24 cellular contexts compared by ENCODE assay signal in genomic region chr12:31220061-31220460, GRCh38.
DNase-seq lines count a peak whose midpoint lies in the region; FAIRE-seq and TF ChIP-seq lines count a peak whose summit lies in the region.
"Had no signal": no experiment of that assay in that cellular context is flagged by ENCODE, and none has a peak within 500 bp of the region (broad histone marks: within the 10 kb centered on the region; RNA-seq: fewer than 3 reads in every experiment).

No MANE protein-coding gene starts in this region.

- no peaks in the 10 kb centered on the region for H3K79me1 ChIP-seq in H1 (ENCODE audit: low read depth, low read length)
- H3K79me1 ChIP-seq in H9 (ENCODE audit: insufficient read depth, low read depth, low read length, poor library complexity, severe bottlenecking), result no peaks in the 10 kb centered on the region

- H3K23ac ChIP-seq in H1 (ENCODE audit: insufficient read length) (no peak overlapping the region), H9 (ENCODE audit: insufficient read length, low read depth, low read length) (no peak overlapping the region)

- H3K9me3 Mint-ChIP-seq in Calu3 (ENCODE audit: low read depth, unreplicated experiment) (no peaks in the 10 kb centered on the region), neural crest cell (peaks cover 3% of the 10 kb centered on the region), H9 (no peaks in the 10 kb centered on the region; a peak in 1 of 5 replicates)
- H3K9me3 Mint-ChIP-seq: CD4-positive, alpha-beta T cell had no signal

- no peaks in the 10 kb centered on the region for H3K27me3 Mint-ChIP-seq in Calu3 (ENCODE audit: unreplicated experiment)
- H3K27me3 Mint-ChIP-seq in neural crest cell (ENCODE audit: low read depth), result peaks cover 5% of the 10 kb centered on the region
- peaks cover 43% of the 10 kb centered on the region for H3K27me3 Mint-ChIP-seq in H9 (ENCODE audit: low read depth)

- no peak for TF ChIP-seq EP300 in H1 (IDR thresholded peaks at IDR 0.05; ENCODE audit: borderline replicate concordance in 1 of 2, low read depth in 2 of 2, low read length in 2 of 2)

- H4K91ac ChIP-seq in H1 (replicated peaks; ENCODE audit: insufficient read length, low read length) (no peak overlapping the region), H9 (ENCODE audit: insufficient read length, low read depth, low read length) (no peak overlapping the region)

- CTCF ChIA-PET in Calu3 (lab: Charles Lee) (no interaction called here), H1 (lab: Charles Lee; ENCODE audit: partially characterized antibody) (interaction anchor here (4.8 to 20.4 kb wide), 2 partner anchors 11 to 20 kb away, joined by 25 to 231 read pairs; no protein-coding TSS in a partner anchor)

- TF ChIP-seq CTCF in Calu3 (IDR thresholded peaks at IDR 0.05; ENCODE audit: unreplicated experiment) (no peak), H1 (IDR thresholded peaks at IDR 0.05; ENCODE audit: control extremely low read depth in 1 of 3, insufficient read depth in 1 of 3, low read depth in 1 of 3, low read length in 3 of 3) (no peak), neural crest cell (conservative IDR thresholded peaks at IDR 0.05) (no peak), H9 (conservative IDR thresholded peaks at IDR 0.05) (no peak)

- no peak overlapping the region for H3K27ac ChIP-seq in H1 (ENCODE audit: low read depth, low read length)
- H3K27ac ChIP-seq in H9 (ENCODE audit: insufficient read length, low read depth, low read length), result no peak overlapping the region
- H3K27ac ChIP-seq: 22Rv1, BLaER1, SJCRH30 had no signal

- no peaks in the 10 kb centered on the region for H3K9me3 ChIP-seq in H1 (ENCODE audit: insufficient read depth in 2 of 2, low read depth in 1 of 2, low read length in 1 of 2)
- H3K9me3 ChIP-seq in H9 (ENCODE audit: control insufficient read depth, low read depth, low read length), result no peaks in the 10 kb centered on the region
- H3K9me3 ChIP-seq: BLaER1 had no signal

- H3K4me1 ChIP-seq in H1 (replicated peaks in 1 of 4; ENCODE audit: control insufficient read depth in 3 of 4, insufficient read depth in 4 of 4, low read length in 3 of 4), result peaks cover 8 to 22% (median 14%) of the 10 kb centered on the region in 4 experiments
- no peaks in the 10 kb centered on the region; the same call in 1 of the 2 replicates for H3K4me1 ChIP-seq in H9 (ENCODE audit: insufficient read depth, low read length)
- H3K4me1 ChIP-seq: BLaER1 had no signal

- H3K27me3 ChIP-seq in H1 (replicated peaks in 1 of 4; ENCODE audit: control insufficient read depth in 3 of 4, extremely low read depth in 1 of 4, insufficient read depth in 3 of 4, low read length in 3 of 4) (peaks cover 0 to 4% (median 1%) of the 10 kb centered on the region in 4 experiments; a peak in 1 of 7 replicates), H9 (ENCODE audit: insufficient read depth, low read length) (no peaks in the 10 kb centered on the region)
- H3K27me3 ChIP-seq: BLaER1, SJCRH30 had no signal

- no peak overlapping the region for H3K4ac ChIP-seq in H1 (replicated peaks; ENCODE audit: insufficient read length, low read depth, low read length)
- H3K4ac ChIP-seq in H9 (ENCODE audit: low read depth, low read length), result no peak overlapping the region

- no peak overlapping the region for H3K56ac ChIP-seq in H1 (replicated peaks; ENCODE audit: insufficient read length, low read depth, low read length)
- H3K56ac ChIP-seq in H9 (ENCODE audit: insufficient read length, low read depth, low read length), result no peak overlapping the region

- H3K4me2 ChIP-seq in H1 (ENCODE audit: insufficient read depth in 1 of 2, low read depth in 2 of 2, low read length in 2 of 2) (no peak overlapping the region), H9 (ENCODE audit: insufficient read depth, insufficient read length, low read length) (no peak overlapping the region)
- H3K4me2 ChIP-seq: BLaER1 had no signal

- H3K4me3 ChIP-seq in H1 (ENCODE audit: extremely low read depth in 1 of 4, insufficient read depth in 2 of 4, low read depth in 3 of 4, low read length in 4 of 4), result no peak overlapping the region
- H3K4me3 ChIP-seq: BLaER1, SJCRH30 had no signal

- POLR2A ChIA-PET in H1 (lab: Charles Lee; ENCODE audit: partially characterized antibody), result no interaction called here

- H2BK120ac ChIP-seq in H1 (replicated peaks; ENCODE audit: low read depth, low read length) (no peak overlapping the region), H9 (ENCODE audit: low read depth, low read length, poor library complexity, severe bottlenecking) (no peak overlapping the region)

- H2AFZ ChIP-seq in H1 (ENCODE audit: low read length), result no peak overlapping the region
- no peak overlapping the region for H2AFZ ChIP-seq in H9 (ENCODE audit: low read length)

- 80% methylated on average over 7 of the region's 7 CpGs; no CpG with 5 or more reads in 1 of the 2 experiments for whole genome bisulfite sequencing in H1 (ENCODE audit: extremely low coverage in 1 of 2, insufficient coverage in 1 of 2, insufficient read length in 1 of 2, insufficient replicate concordance in 2 of 2, low coverage in 1 of 2, low lambda C conversion rate in 2 of 2, missing lambda C conversion rate in 1 of 2), 2 experiments
- WGBS in H9 (ENCODE audit: extremely low coverage, insufficient read length, low lambda C conversion rate), result no CpG with 5 or more reads among the region's 7 CpGs

- peak; percentile 20 for DNase-seq in NCI-H2196 (lab: John Stamatoyannopoulos, UW; ENCODE audit: unreplicated experiment)
- DNase-seq in NCI-H2196 treated with DMSO at 0.1 percent for 48 hours (lab: John Stamatoyannopoulos, UW; ENCODE audit: unreplicated experiment), result no peak
- no peak for DNase-seq in Calu3
- DNase-seq in H1 (ENCODE audit: low read depth in 1 of 2, low spot score in 2 of 2), result no peak
- no peak for DNase-seq in neural crest cell (ENCODE audit: low read depth, low spot score)
- DNase-seq in NCI-H1930 (lab: John Stamatoyannopoulos, UW), result no peak
- DNase-seq in activated T-cell treated with anti-CD3 and anti-CD28 coated beads for 4 hours, result no peak
- no peak for DNase-seq in H9
- DNase-seq: ACHN; CD4-positive, alpha-beta T cell; DMS153; GOT3; Karpas-422; MV-4-11; NCI-H1105 treated with DMSO at 0.1 percent for 48 hours; NCI-H1694; NCI-H2081 treated with DMSO at 0.1 percent for 48 hours; NCI-H2171 treated with DMSO at 0.1 percent for 48 hours; NCI-H69 had no signal

- TF ChIP-seq POLR2A in H1 (IDR thresholded peaks at IDR 0.05; ENCODE audit: control extremely low read depth in 1 of 2, low read depth in 2 of 2, low read length in 2 of 2), result no peak

- TF ChIP-seq RAD21 in H1 (IDR thresholded peaks at IDR 0.05 in 1 of 2, conservative IDR thresholded peaks at IDR 0.05 in 1 of 2; ENCODE audit: low read depth in 2 of 2, low read length in 2 of 2), result no peak

- H3K23me2 ChIP-seq in H1 (ENCODE audit: low read depth, low read length) (no peaks in the 10 kb centered on the region), H9 (ENCODE audit: insufficient read length, low read depth, low read length, poor library complexity, severe bottlenecking) (no peaks in the 10 kb centered on the region)

- H3K79me2 ChIP-seq in H1 (ENCODE audit: control insufficient read depth in 1 of 2, insufficient read depth in 2 of 2, low read length in 2 of 2), result no peaks in the 10 kb centered on the region
- H3K79me2 ChIP-seq in H9 (ENCODE audit: insufficient read depth, low read length), result no peaks in the 10 kb centered on the region

- H3K9ac ChIP-seq in H1 (replicated peaks in 1 of 4; ENCODE audit: extremely low read depth in 1 of 4, low read depth in 3 of 4, low read length in 3 of 4), result no peak overlapping the region
- H3K9ac ChIP-seq in H9 (ENCODE audit: extremely low read depth, insufficient read length, low read length), result no peak overlapping the region
- H3K9ac ChIP-seq: BLaER1 had no signal

- H2BK15ac ChIP-seq in H1 (ENCODE audit: low read length), result no peak overlapping the region
- H2BK15ac ChIP-seq in H9 (ENCODE audit: low read depth, low read length), result no peak overlapping the region

- H2BK5ac ChIP-seq in H1 (ENCODE audit: low read depth, low read length) (no peak overlapping the region), H9 (ENCODE audit: insufficient read length, low read length) (no peak overlapping the region)

- H3K14ac ChIP-seq in H1 (ENCODE audit: insufficient read length), result no peak overlapping the region
- H3K14ac ChIP-seq in H9 (ENCODE audit: insufficient read depth, low read length), result no peak overlapping the region

- H3K18ac ChIP-seq in H1 (ENCODE audit: extremely low read depth, low read length) (no peak overlapping the region), H9 (ENCODE audit: insufficient read length, low read depth, low read length) (no peak overlapping the region)

- H4K5ac ChIP-seq in H1 (ENCODE audit: insufficient read length, low read depth, low read length) (no peak overlapping the region), H9 (ENCODE audit: insufficient read length, low read depth, low read length) (no peak overlapping the region)

- no peak overlapping the region for H2BK20ac ChIP-seq in H1 (ENCODE audit: low read length)
- H2BK20ac ChIP-seq in H9 (ENCODE audit: low read depth, low read length, poor library complexity, severe bottlenecking), result no peak overlapping the region

- no peak overlapping the region for H3T11ph ChIP-seq in H9 (ENCODE audit: low read length)

- H2BK12ac ChIP-seq in H1 (ENCODE audit: low read depth, low read length) (no peak overlapping the region), H9 (ENCODE audit: insufficient read length, low read depth, low read length) (no peak overlapping the region)

- no TSS peak for BruUV-seq in Calu3 (replicated peaks; lab: Mats Ljungman, UMichigan)

- H4K8ac ChIP-seq in H1 (ENCODE audit: extremely low read depth, insufficient read depth, low read length), result peak overlapping the region; percentile 22; the same call in 1 of the 2 replicates
- H4K8ac ChIP-seq in H9 (replicated peaks; ENCODE audit: insufficient read length, low read depth, low read length), result no peak overlapping the region

- peaks cover 4% of the 10 kb centered on the region for H3K36me3 Mint-ChIP-seq in Calu3 (ENCODE audit: insufficient read depth, unreplicated experiment)
- no peaks in the 10 kb centered on the region for H3K36me3 Mint-ChIP-seq in neural crest cell (ENCODE audit: low read depth)
- peaks cover 0 to 1% (median 0%) of the 10 kb centered on the region in 3 experiments; a peak in 3 of 7 replicates for H3K36me3 Mint-ChIP-seq in H9 (ENCODE audit: insufficient read depth in 1 of 3, low read depth in 3 of 3)

- H3K36me3 ChIP-seq in H1 (ENCODE audit: control insufficient read depth in 2 of 4, insufficient read depth in 4 of 4, low read length in 3 of 4), result no peaks in the 10 kb centered on the region
- H3K36me3 ChIP-seq: BLaER1, SJCRH30 had no signal

- FAIRE-seq in H1 (lab: Jason Lieb, UNC), result no peak
- FAIRE-seq: G401.6, GM18507 had no signal

- H2AK5ac ChIP-seq in H1 (ENCODE audit: low read depth, low read length) (no peak overlapping the region), H9 (ENCODE audit: insufficient read length, low read length) (no peak overlapping the region)

- H3K4me1 Mint-ChIP-seq in Calu3 (ENCODE audit: low read depth, unreplicated experiment), result peaks cover 40% of the 10 kb centered on the region
- peaks cover 16% of the 10 kb centered on the region for H3K4me1 Mint-ChIP-seq in neural crest cell
- H3K4me1 Mint-ChIP-seq in H9, result peaks cover 63 to 64% of the 10 kb centered on the region in 2 experiments

- H4K20me1 ChIP-seq in H1 (replicated peaks in 1 of 2; ENCODE audit: control insufficient read depth in 1 of 2, insufficient read depth in 2 of 2, low read length in 2 of 2), result no peaks in the 10 kb centered on the region
- no peaks in the 10 kb centered on the region for H4K20me1 ChIP-seq in H9 (ENCODE audit: control insufficient read depth, insufficient read depth, insufficient read length)
- H4K20me1 ChIP-seq: BLaER1 had no signal

- intact Hi-C loops in Calu3 (cut with micrococcal nuclease; ENCODE audit: unreplicated experiment), result no loop called here

- H3K27ac Mint-ChIP-seq in Calu3 (ENCODE audit: unreplicated experiment) (peak overlapping the region; percentile 16), neural crest cell (ENCODE audit: unreplicated experiment) (peak overlapping the region; percentile 78), H9 (no peak overlapping the region; a peak in 1 of 7 replicates)
- H3K27ac Mint-ChIP-seq: CD4-positive, alpha-beta T cell had no signal

- H3K4me3 Mint-ChIP-seq in Calu3 (ENCODE audit: low read depth, unreplicated experiment), result no peak overlapping the region
- no peak overlapping the region for H3K4me3 Mint-ChIP-seq in neural crest cell
- H3K4me3 Mint-ChIP-seq in H9, result peak overlapping the region in 1 of 2 experiments; percentile 27; a peak in 1 of 5 replicates
- H3K4me3 Mint-ChIP-seq: CD4-positive, alpha-beta T cell had no signal

Comparison
In these comparisons a context has a peak if more than half of its experiments do, and no peak if none do; other contexts are left out.
1. H3K27ac Mint-ChIP-seq: peak in Calu3 (single experiment) and neural crest cell (single experiment); none in H9 (0 of 3).